Comparison of ENCODE assay signal across 1 cellular context in genomic region chr3:25581823-25582222, GRCh38.
TF ChIP-seq lines count a peak whose summit lies in the region.

No MANE protein-coding gene starts in this region.

TF ChIP-seq in SK-N-SH, 30 proteins besides CTCF, POLR2A, EP300 and RAD21 (continued from another document):
- no peak for TF ChIP-seq IRF3 (IDR thresholded peaks at IDR 0.05; ENCODE audit: low read depth, low read length)
- no peak for TF ChIP-seq MEF2A (IDR thresholded peaks at IDR 0.05; ENCODE audit: borderline replicate concordance, low read depth)
- no peak for TF ChIP-seq EZH2phosphoT487 (IDR thresholded peaks at IDR 0.05; ENCODE audit: borderline replicate concordance, low read depth)
- TF ChIP-seq ELF1 (IDR thresholded peaks at IDR 0.05) = no peak
- TF ChIP-seq USF1 (IDR thresholded peaks at IDR 0.05; ENCODE audit: borderline replicate concordance, low read depth) = no peak
- TF ChIP-seq SIN3A (IDR thresholded peaks at IDR 0.05; ENCODE audit: borderline replicate concordance, low read depth, low read length) = no peak
- TF ChIP-seq RCOR1 (IDR thresholded peaks at IDR 0.05; ENCODE audit: low read length) = no peak
- no peak for TF ChIP-seq GATA2 (CRISPR knock-in tag; IDR thresholded peaks at IDR 0.05)
